Comparison of ENCODE assay signal across 8 cellular contexts in the genomic region with DNA sequence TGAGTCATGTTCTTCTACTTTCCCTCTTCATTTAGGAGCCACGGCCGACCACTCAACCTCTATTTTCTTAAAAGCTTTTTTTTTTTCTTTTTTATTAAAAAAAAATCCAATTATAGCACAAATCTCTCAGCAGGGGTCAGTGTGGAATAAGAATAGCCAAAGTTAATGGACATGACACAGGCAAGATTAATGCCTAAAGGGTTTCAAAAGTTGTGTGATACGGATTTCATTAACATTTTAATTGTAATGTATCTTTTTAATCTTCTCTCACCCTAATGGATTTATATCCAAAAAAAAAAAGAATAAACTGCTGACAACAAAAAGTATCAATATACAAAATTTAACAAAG. TPM values are rescaled to one million over a fixed set of nuclear protein-coding genes. Genes with fewer than 3 reads are reported as not detected.
A peak's percentile ranks its signal among the peaks of the same experiment; 100 is the strongest.
DNase-seq lines count a peak whose midpoint lies in the region; ATAC-seq and TF ChIP-seq lines count a peak whose summit lies in the region.

No MANE protein-coding gene starts in this region.

- DNase-seq in MCF 10A (ENCODE audit: unreplicated experiment) (peak; percentile 53), breast epithelium (ENCODE audit: low spot score in 2 of 2) (no peak), Panc1 (ENCODE audit: low read depth, low spot score) (no peak), fibroblast of the conjunctiva (ENCODE audit: low read depth) (peak; percentile 34), transverse colon (no peak), colonic mucosa (no peak)
- DNase-seq in activated CD4-positive, CD25-positive, alpha-beta regulatory T cell (lab: John Stamatoyannopoulos, UW) = no peak

- no peak overlapping the region for H3K9ac ChIP-seq in colonic mucosa (ENCODE audit: low read depth in 2 of 2, low read length in 2 of 2)

- POLR2A ChIA-PET in MCF 10A (lab: Yijun Ruan, JAX) = interaction anchor here (0.6 to 1.4 kb wide), 3 partner anchors 20 to 39 kb away, joined by 3 to 4 read pairs (median 4); no protein-coding TSS in a partner anchor
- POLR2A ChIA-PET in Panc1 (lab: Charles Lee) = interaction anchor here (0.7 kb wide), 1 partner anchor 97 kb away, joined by 3 read pairs; no protein-coding TSS in a partner anchor

- no peaks in the 10 kb centered on the region for H3K9me3 Mint-ChIP-seq in MCF 10A (ENCODE audit: unreplicated experiment)

- in situ Hi-C loops in Panc1 (cut with HindIII; ENCODE audit: low pct_unique_long_range_greater_than_20kb, low sequenced_read_pairs) (no loop called here), transverse colon (cut with MboI; ENCODE audit: low pct_ligation_motif_present in 1 of 4, low pct_unique_long_range_greater_than_20kb in 1 of 4, low sequenced_read_pairs in 3 of 4) (no loop called here)

- H3K27me3 Mint-ChIP-seq in MCF 10A (ENCODE audit: insufficient read depth, unreplicated experiment) = no peaks in the 10 kb centered on the region

- H3K27me3 ChIP-seq in breast epithelium (no peaks in the 10 kb centered on the region), Panc1 (ENCODE audit: control insufficient read depth, insufficient read depth, low read length) (no peaks in the 10 kb centered on the region), transverse colon (no peaks in the 10 kb centered on the region), colonic mucosa (no peaks in the 10 kb centered on the region)

- BruUV-seq in MCF 10A (replicated peaks; lab: Mats Ljungman, UMichigan) (no TSS peak), Panc1 (replicated peaks; lab: Mats Ljungman, UMichigan) (TSS peak; percentile 46)

- intact Hi-C loops in MCF 10A (cut with micrococcal nuclease) (loop anchor here (1.0 kb wide), 1 partner anchor 33 kb away; no protein-coding TSS in a partner anchor), breast epithelium (cut with DNase I; ENCODE audit: low total_unique reads) (no loop called here), Panc1 (cut with micrococcal nuclease; ENCODE audit: unreplicated experiment) (no loop called here), transverse colon (cut with DNase I; ENCODE audit: low total_unique reads) (no loop called here), colonic mucosa (cut with DNase I) (no loop called here)

- no peaks in the 10 kb centered on the region for H3K36me3 ChIP-seq in breast epithelium
- H3K36me3 ChIP-seq in Panc1 (ENCODE audit: control insufficient read depth, insufficient read depth, low read length) = no peaks in the 10 kb centered on the region
- no peaks in the 10 kb centered on the region for H3K36me3 ChIP-seq in transverse colon
- no peaks in the 10 kb centered on the region for H3K36me3 ChIP-seq in colonic mucosa

- H3K27ac ChIP-seq in breast epithelium (no peak overlapping the region), Panc1 (ENCODE audit: low read length) (peak overlapping the region; percentile 88), transverse colon (peak overlapping the region; percentile 93 to 98 (median 96)), colonic mucosa (no peak overlapping the region)

- no peak for ATAC-seq in Panc1
- no peak for ATAC-seq in GM19452 (IDR thresholded peaks at IDR 0.05; ENCODE audit: unreplicated experiment)

- 24 to 31% methylated on average over 3 of the region's 3 CpGs for WGBS in transverse colon (ENCODE audit: low coverage in 1 of 2), 2 donors

- no peak for TF ChIP-seq EP300 in transverse colon (IDR thresholded peaks at IDR 0.05; ENCODE audit: low read depth)

- H3K9me3 ChIP-seq in breast epithelium (no peaks in the 10 kb centered on the region), Panc1 (ENCODE audit: control insufficient read depth, insufficient read depth, low read depth, low read length) (no peaks in the 10 kb centered on the region), transverse colon (no peaks in the 10 kb centered on the region), colonic mucosa (no peaks in the 10 kb centered on the region)

- no peak overlapping the region for H3K4me3 ChIP-seq in breast epithelium
- no peak overlapping the region for H3K4me3 ChIP-seq in Panc1 (ENCODE audit: low read depth in 2 of 2, low read length in 2 of 2)
- no peak overlapping the region for H3K4me3 ChIP-seq in transverse colon
- no peak overlapping the region for H3K4me3 ChIP-seq in colonic mucosa

- H3K36me3 Mint-ChIP-seq in MCF 10A (ENCODE audit: insufficient read depth, unreplicated experiment) = peaks cover 18% of the 10 kb centered on the region

- H3K27ac Mint-ChIP-seq in MCF 10A (ENCODE audit: low read depth, unreplicated experiment) = no peak overlapping the region

- H3K4me1 Mint-ChIP-seq in MCF 10A (ENCODE audit: insufficient read depth, unreplicated experiment) = peaks cover 22% of the 10 kb centered on the region

- TF ChIP-seq POLR2A in breast epithelium (IDR thresholded peaks at IDR 0.05) (no peak), transverse colon (IDR thresholded peaks at IDR 0.05) (no peak)

- peaks cover 4 to 33% of the 10 kb centered on the region in 2 donors for H3K4me1 ChIP-seq in breast epithelium
- peaks cover 67% of the 10 kb centered on the region for H3K4me1 ChIP-seq in Panc1 (ENCODE audit: control insufficient read depth, insufficient read depth, low read length)
- H3K4me1 ChIP-seq in transverse colon = peaks cover 25 to 86% (median 66%) of the 10 kb centered on the region in 4 donors
- peaks cover 8% of the 10 kb centered on the region for H3K4me1 ChIP-seq in colonic mucosa

- H3K4me3 Mint-ChIP-seq in MCF 10A (ENCODE audit: unreplicated experiment) = no peak overlapping the region

- CTCF ChIA-PET in MCF 10A (lab: Yijun Ruan, JAX) (interaction anchor here (0.6 to 1.3 kb wide), 5 partner anchors 25 to 120 kb away, joined by 3 to 5 read pairs (median 3); no protein-coding TSS in a partner anchor), Panc1 (lab: Charles Lee) (interaction anchor here (0.6 to 0.7 kb wide), 3 partner anchors 20 to 194 kb away, joined by 3 to 5 read pairs (median 4); no protein-coding TSS in a partner anchor)

- TF ChIP-seq CTCF in MCF 10A (IDR thresholded peaks at IDR 0.05; ENCODE audit: unreplicated experiment) (peak; percentile 46), breast epithelium (IDR thresholded peaks at IDR 0.05) (peak in 1 of 3 donors; percentile 14), Panc1 (IDR thresholded peaks at IDR 0.05) (no peak), transverse colon (IDR thresholded peaks at IDR 0.05) (peak; percentile 15 to 38 (median 27)), colonic mucosa (IDR thresholded peaks at IDR 0.05) (no peak)

RNA-seq across cellular contexts. Expression of a gene that starts 5.4 kb away (rescaled TPM):
- 16.5 and 20.2 TPM in 2 replicates for total RNA-seq in MCF 10A (2022)
- 10 to 100 TPM; 14.0 to 24.2 (median 19.3) TPM for total RNA-seq in breast epithelium
- total RNA-seq in Panc1 (2021; ENCODE audit: unreplicated experiment) = 62.0 TPM
- polyA plus RNA-seq in Panc1 (2012; ENCODE audit: insufficient read length) = 46.2 TPM
- 10 to 100 TPM; 22.2 to 64.3 (median 26.5) TPM for total RNA-seq in transverse colon
- 10 to 100 TPM; 20.3 to 21.0 TPM for total RNA-seq in colonic mucosa

RNA-seq across cellular contexts. Expression of a gene that starts 29.0 kb away (rescaled TPM):
- total RNA-seq in MCF 10A (2022) = 43.2 and 45.4 TPM in 2 replicates
- 10 to 100 TPM; 24.9 to 29.5 (median 26.1) TPM for total RNA-seq in breast epithelium
- total RNA-seq in Panc1 (2021; ENCODE audit: unreplicated experiment) = 34.0 TPM
- polyA plus RNA-seq in Panc1 (2012; ENCODE audit: insufficient read length) = 41.1 TPM
- 100 to 1,000 TPM in 2 of 4 donors, 10 to 100 TPM in 2; 50.3 to 187 (median 86.6) TPM for total RNA-seq in transverse colon
- 10 to 100 TPM; 40.9 to 67.2 TPM for total RNA-seq in colonic mucosa

Comparison
In these comparisons a context has a peak if more than half of its experiments do, and no peak if none do; other contexts are left out.
1. DNase-seq: peak in MCF 10A (single experiment) and fibroblast of the conjunctiva (single experiment); none in breast epithelium (0 of 2), Panc1 (single experiment), transverse colon (single experiment), colonic mucosa (single experiment) and activated CD4-positive, CD25-positive, alpha-beta regulatory T cell (0 of 4).
2. CTCF ChIP-seq: peak in MCF 10A (single experiment) and transverse colon (5 of 5); none in Panc1 (single experiment) and colonic mucosa (single experiment).
3. H3K27ac ChIP-seq: peak in Panc1 (single experiment) and transverse colon (4 of 4); none in breast epithelium (0 of 2) and colonic mucosa (single experiment).